ENCODE assay signal across 1 cellular context in genomic region chr6:116100419-116101297, GRCh38.
TF ChIP-seq lines count a peak whose summit lies in the region.

TSS of gene NT5DC1 (plus strand) at chr6:116100853. CDS start at chr6:116100931, 78 bp downstream.

TF ChIP-seq in HEK293, 187 proteins besides CTCF, POLR2A, EP300 and RAD21 (continued from another document):
- TF ChIP-seq KLF16 (tag by site-specific recombination; IDR thresholded peaks at IDR 0.05) = peak; percentile 64; the same call in 1 of the 2 replicates
- TF ChIP-seq BCL6B (tag by site-specific recombination; IDR thresholded peaks at IDR 0.05) = no peak
- TF ChIP-seq ZNF596 (tag by site-specific recombination; IDR thresholded peaks at IDR 0.05) = peak; percentile 58; the same call in 1 of the 2 replicates
- no peak for TF ChIP-seq ZNF280D (tag by site-specific recombination; IDR thresholded peaks at IDR 0.05)
- no peak for TF ChIP-seq ZNF26 (tag by site-specific recombination; IDR thresholded peaks at IDR 0.05)
- TF ChIP-seq ZNF23 (tag by site-specific recombination; IDR thresholded peaks at IDR 0.05; ENCODE audit: borderline replicate concordance) = no peak
- no peak; the same call in 1 of the 2 replicates for TF ChIP-seq ZNF639 (tag by site-specific recombination; IDR thresholded peaks at IDR 0.05)
- TF ChIP-seq GLI4 (tag by site-specific recombination; IDR thresholded peaks at IDR 0.05) = no peak; the same call in 1 of the 2 replicates
- TF ChIP-seq BCL11A (tag by site-specific recombination; IDR thresholded peaks at IDR 0.05; ENCODE audit: low read depth) = no peak
- TF ChIP-seq ZNF514 (tag by site-specific recombination; IDR thresholded peaks at IDR 0.05) = no peak
- peak; percentile 97 for TF ChIP-seq PRDM10 (tag by site-specific recombination; IDR thresholded peaks at IDR 0.05)
- TF ChIP-seq ZNF248 (tag by site-specific recombination; IDR thresholded peaks at IDR 0.05) = no peak
- TF ChIP-seq AEBP2 (tag by site-specific recombination; IDR thresholded peaks at IDR 0.05; ENCODE audit: borderline replicate concordance) = no peak
- peak; percentile 55 for TF ChIP-seq ZNF24 (tag by site-specific recombination; IDR thresholded peaks at IDR 0.05)
- peak; percentile 97 for TF ChIP-seq ZBTB26 (tag by site-specific recombination; optimal IDR thresholded peaks at IDR 0.05)
- no peak for TF ChIP-seq ZNF544 (tag by site-specific recombination; IDR thresholded peaks at IDR 0.05)
- TF ChIP-seq ZNF354C (tag by site-specific recombination; IDR thresholded peaks at IDR 0.05; ENCODE audit: borderline replicate concordance, low read depth) = no peak
- TF ChIP-seq ZNF274 (IDR thresholded peaks at IDR 0.05; ENCODE audit: low read length) = no peak
- no peak for TF ChIP-seq ZNF274 (tag by site-specific recombination; IDR thresholded peaks at IDR 0.05; ENCODE audit: borderline replicate concordance)
- peak; percentile 29; the same call in 1 of the 2 replicates for TF ChIP-seq FEZF1 (tag by site-specific recombination; IDR thresholded peaks at IDR 0.05)
- no peak for TF ChIP-seq ZNF707 (tag by site-specific recombination; IDR thresholded peaks at IDR 0.05)
- peak; percentile 20; the same call in 1 of the 2 replicates for TF ChIP-seq ZNF513 (tag by site-specific recombination; IDR thresholded peaks at IDR 0.05)
- peak; percentile 84 for TF ChIP-seq PATZ1 (tag by site-specific recombination; IDR thresholded peaks at IDR 0.05)
- peak; percentile 84 for TF ChIP-seq SP7 (tag by site-specific recombination; IDR thresholded peaks at IDR 0.05)
- TF ChIP-seq ZNF600 (tag by site-specific recombination; IDR thresholded peaks at IDR 0.05) = peak; percentile 94
- no peak; the same call in 1 of the 2 replicates for TF ChIP-seq TRIM28 (IDR thresholded peaks at IDR 0.05; ENCODE audit: borderline replicate concordance, low read length)
- TF ChIP-seq ZNF792 (tag by site-specific recombination; IDR thresholded peaks at IDR 0.05) = peak; percentile 90; the same call in 1 of the 2 replicates
- peak; percentile 75 for TF ChIP-seq ZNF449 (tag by site-specific recombination; IDR thresholded peaks at IDR 0.05)
- peak; percentile 83 for TF ChIP-seq YY2 (tag by site-specific recombination; IDR thresholded peaks at IDR 0.05)
- TF ChIP-seq EGR2 (tag by site-specific recombination; IDR thresholded peaks at IDR 0.05; ENCODE audit: low read depth) = no peak
- TF ChIP-seq ZNF2 (tag by site-specific recombination; IDR thresholded peaks at IDR 0.05) = peak; percentile 91
- TF ChIP-seq GLIS2 (tag by site-specific recombination; IDR thresholded peaks at IDR 0.05) = peak; percentile 98
- TF ChIP-seq ZNF133 (tag by site-specific recombination; IDR thresholded peaks at IDR 0.05) = no peak
- no peak for TF ChIP-seq ZNF571 (tag by site-specific recombination; IDR thresholded peaks at IDR 0.05)
- no peak for TF ChIP-seq SETDB1 (IDR thresholded peaks at IDR 0.05; ENCODE audit: insufficient read length, low read length)
- peak; percentile 62; the same call in 1 of the 2 replicates for TF ChIP-seq ZNF394 (tag by site-specific recombination; IDR thresholded peaks at IDR 0.05; ENCODE audit: borderline replicate concordance)
- no peak for TF ChIP-seq GLI2 (tag by site-specific recombination; IDR thresholded peaks at IDR 0.05; ENCODE audit: borderline replicate concordance, low read depth)
- peak; percentile 57; the same call in 1 of the 2 replicates for TF ChIP-seq ZSCAN16 (tag by site-specific recombination; IDR thresholded peaks at IDR 0.05)
- TF ChIP-seq ZNF473 (tag by site-specific recombination; IDR thresholded peaks at IDR 0.05) = no peak
